ENCODE assay signal across 22 cellular contexts in the genomic region with DNA sequence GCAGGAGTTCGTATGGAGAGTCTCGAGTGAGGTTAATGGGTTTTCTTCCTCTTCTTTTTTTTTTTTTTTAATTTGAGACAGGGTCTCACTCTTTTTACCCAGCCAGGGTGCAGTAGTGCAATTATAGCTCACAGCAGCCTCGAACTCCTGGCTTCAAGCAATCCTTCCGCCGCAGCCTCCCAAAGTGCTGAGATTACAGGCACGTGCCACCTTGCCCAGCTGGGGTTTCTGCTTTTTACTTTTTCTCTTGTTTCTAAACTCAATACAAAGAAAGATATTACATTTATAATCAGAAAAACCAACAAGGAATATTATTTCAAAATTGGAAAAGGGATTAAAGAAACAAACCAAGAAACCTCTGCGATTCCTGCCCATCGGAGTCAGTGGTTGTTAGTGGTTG.
DNase-seq lines count a peak whose midpoint lies in the region; ATAC-seq and TF ChIP-seq lines count a peak whose summit lies in the region.
"Had no signal": no experiment of that assay in that cellular context is flagged by ENCODE, and none has a peak within 500 bp of the region (broad histone marks: within the 10 kb centered on the region; RNA-seq: fewer than 3 reads in every experiment).

No MANE protein-coding gene starts in this region.

- no peaks in the 10 kb centered on the region for H3K27me3 Mint-ChIP-seq in osteocyte (ENCODE audit: unreplicated experiment)
- H3K27me3 Mint-ChIP-seq: dendritic cell treated with granulocyte-macrophage colony-stimulating factor and Interleukin-4, amounts not matched to agents 40 ng/mL and 50 ng/mL, for 4 days had no signal

- TF ChIP-seq CTCF in RWPE1 (conservative IDR thresholded peaks at IDR 0.05; ENCODE audit: low read depth) (no peak), fibroblast of lung (conservative IDR thresholded peaks at IDR 0.05 in 1 of 2, IDR thresholded peaks at IDR 0.05 in 1 of 2; ENCODE audit: low read depth in 1 of 2, low read length in 2 of 2) (no peak), osteocyte (IDR thresholded peaks at IDR 0.05) (no peak), uterus (IDR thresholded peaks at IDR 0.05) (no peak), omental fat pad (IDR thresholded peaks at IDR 0.05) (no peak)

- H3K79me2 ChIP-seq in fibroblast of lung (ENCODE audit: control insufficient read depth, insufficient read depth, low read length), result peaks cover 12% of the 10 kb centered on the region

- ATAC-seq in HG03095 (IDR thresholded peaks at IDR 0.05; ENCODE audit: unreplicated experiment) (no peak), HG03135 (IDR thresholded peaks at IDR 0.05; ENCODE audit: unreplicated experiment) (no peak), omental fat pad (ENCODE audit: low FRiP score) (no peak)
- ATAC-seq: body of pancreas, right cardiac atrium had no signal

- H3K27ac ChIP-seq in RWPE1 (peak overlapping the region; percentile 100), fibroblast of lung (ENCODE audit: insufficient read depth, low read length) (no peak overlapping the region), uterus (peak overlapping the region; percentile 66 to 81)
- H3K27ac ChIP-seq: C4-2B, KMS-11, SK-N-MC had no signal

- POLR2A ChIA-PET in RWPE1 (lab: Yijun Ruan, JAX; ENCODE audit: low non-redundant PET), result no interaction called here

- H3K27me3 ChIP-seq in fibroblast of lung (ENCODE audit: control insufficient read depth, insufficient read depth, low read length) (no peaks in the 10 kb centered on the region), uterus (no peaks in the 10 kb centered on the region)
- H3K27me3 ChIP-seq: body of pancreas had no signal

- H3K4me3 ChIP-seq in fibroblast of lung (replicated peaks in 1 of 4; ENCODE audit: control extremely low read depth in 1 of 4, insufficient read depth in 1 of 4, low read depth in 3 of 4, low read length in 4 of 4) (no peak overlapping the region), uterus (no peak overlapping the region)
- H3K4me3 ChIP-seq: body of pancreas, SK-N-MC had no signal

- H3K36me3 Mint-ChIP-seq in osteocyte (ENCODE audit: unreplicated experiment), result no peaks in the 10 kb centered on the region
- H3K36me3 Mint-ChIP-seq: activated naive CD4-positive, alpha-beta T cell treated with anti-CD3 and anti-CD28 coated beads, Interleukin-2, amount 10 ng/mL, durations not matched to agents 7 days and 5 days had no signal

- intact Hi-C loops in uterus (cut with DNase I; ENCODE audit: low total_unique reads), result no loop called here

- peaks cover 77% of the 10 kb centered on the region for H3K4me1 Mint-ChIP-seq in osteocyte (ENCODE audit: unreplicated experiment)

- no peaks in the 10 kb centered on the region for H4K20me1 ChIP-seq in fibroblast of lung (ENCODE audit: control insufficient read depth, extremely low read depth, insufficient read depth, low read length)

- TF ChIP-seq POLR2A in uterus (IDR thresholded peaks at IDR 0.05), result no peak

- no peak overlapping the region for H2AFZ ChIP-seq in fibroblast of lung (ENCODE audit: low read length)

- H3K9me3 Mint-ChIP-seq in osteocyte (ENCODE audit: unreplicated experiment), result no peaks in the 10 kb centered on the region
- H3K9me3 Mint-ChIP-seq: activated naive CD4-positive, alpha-beta T cell treated with anti-CD3 and anti-CD28 coated beads, Interleukin-2, amount 10 ng/mL, durations not matched to agents 7 days and 5 days; dendritic cell treated with granulocyte-macrophage colony-stimulating factor and Interleukin-4, amounts not matched to agents 40 ng/mL and 50 ng/mL, for 4 days; neural crest cell had no signal

- H3K9me3 ChIP-seq in fibroblast of lung (ENCODE audit: control insufficient read depth, insufficient read depth, low read depth, low read length) (no peaks in the 10 kb centered on the region), uterus (no peaks in the 10 kb centered on the region)
- H3K9me3 ChIP-seq: body of pancreas had no signal

- DNase-seq in RWPE1 (ENCODE audit: low spot score), result no peak
- no peak for DNase-seq in fibroblast of lung (ENCODE audit: low read depth in 2 of 2)
- no peak for DNase-seq in osteocyte (ENCODE audit: extremely low spot score, unreplicated experiment)
- DNase-seq in uterus, result no peak
- DNase-seq in omental fat pad (ENCODE audit: low spot score), result no peak
- DNase-seq: activated CD4-positive, alpha-beta T cell treated with anti-CD3 and anti-CD28 coated beads, Interleukin-2, amount 50 U/mL, for 4 hours; activated T-cell treated with anti-CD3 and anti-CD28 coated beads, Interleukin-2, amount 50 U/mL, for 1 hour; body of pancreas; DMS153; erythroblast; GOT3; NCI-H1092; stimulated activated CD4-positive, alpha-beta T cell treated with anti-CD3 and anti-CD28 coated beads, Interleukin-4, amount 100 ng/mL, for 24 hours had no signal

- H3K4me3 Mint-ChIP-seq in osteocyte (ENCODE audit: unreplicated experiment), result no peak overlapping the region
- H3K4me3 Mint-ChIP-seq: activated naive CD4-positive, alpha-beta T cell treated with anti-CD3 and anti-CD28 coated beads, Interleukin-2, amount 10 ng/mL, durations not matched to agents 7 days and 5 days; dendritic cell treated with granulocyte-macrophage colony-stimulating factor and Interleukin-4, amounts not matched to agents 40 ng/mL and 50 ng/mL, for 4 days; neural crest cell had no signal

- H3K27ac Mint-ChIP-seq in osteocyte (ENCODE audit: unreplicated experiment), result peak overlapping the region; percentile 90
- H3K27ac Mint-ChIP-seq: activated naive CD4-positive, alpha-beta T cell treated with anti-CD3 and anti-CD28 coated beads, Interleukin-2, amount 10 ng/mL, durations not matched to agents 7 days and 5 days had no signal

- CTCF ChIA-PET in RWPE1 (lab: Yijun Ruan, JAX), result interaction anchor here (0.9 kb wide), 1 partner anchor 18 kb away, joined by 5 read pairs; no protein-coding TSS in a partner anchor

- H3K4me1 ChIP-seq in fibroblast of lung (ENCODE audit: control insufficient read depth, extremely low read depth, insufficient read depth, low read length), result peaks cover 22% of the 10 kb centered on the region
- H3K4me1 ChIP-seq in uterus, result peaks cover 0 to 20% of the 10 kb centered on the region in 2 donors

- H3K4me2 ChIP-seq in fibroblast of lung (ENCODE audit: extremely low read depth, insufficient read depth, low read length), result peak overlapping the region; percentile 23
- H3K4me2 ChIP-seq: KMS-11 had no signal

- no peak overlapping the region for H3K9ac ChIP-seq in fibroblast of lung (ENCODE audit: insufficient read depth, low read length)
- H3K9ac ChIP-seq: KMS-11 had no signal

- H3K36me3 ChIP-seq in fibroblast of lung (ENCODE audit: control insufficient read depth, insufficient read depth, low read length) (no peaks in the 10 kb centered on the region), uterus (no peaks in the 10 kb centered on the region)
